Comparison of ENCODE assay signal across 15 cellular contexts in genomic region chr12:113203852-113204760, GRCh38. TPM values are rescaled to one million over a fixed set of nuclear protein-coding genes. Genes with fewer than 3 reads are reported as not detected.
DNase-seq lines count a peak whose midpoint lies in the region; ATAC-seq and TF ChIP-seq lines count a peak whose summit lies in the region.
"Had no signal": no experiment of that assay in that cellular context is flagged by ENCODE, and none has a peak within 500 bp of the region (broad histone marks: within the 10 kb centered on the region; RNA-seq: fewer than 3 reads in every experiment).

No MANE protein-coding gene starts in this region.

- H3K9me3 Mint-ChIP-seq in mesothelial cell of epicardium = peaks cover 4% of the 10 kb centered on the region

- peaks cover 15% of the 10 kb centered on the region; the same call in 1 of the 2 replicates for H3K79me2 ChIP-seq in OCI-LY7 (ENCODE audit: insufficient read depth, low read depth, low read length)

- H3K4me3 ChIP-seq in right atrium auricular region = no peak overlapping the region
- no peak overlapping the region for H3K4me3 ChIP-seq in OCI-LY7 (ENCODE audit: low read depth, low read length, poor library complexity, severe bottlenecking)
- no peak overlapping the region for H3K4me3 ChIP-seq in esophagus squamous epithelium
- H3K4me3 ChIP-seq: breast epithelium had no signal

- no peak for TF ChIP-seq CTCF in right atrium auricular region (IDR thresholded peaks at IDR 0.05)
- no peak for TF ChIP-seq CTCF in OCI-LY7 (conservative IDR thresholded peaks at IDR 0.05; ENCODE audit: low read length)
- no peak for TF ChIP-seq CTCF in esophagus squamous epithelium (IDR thresholded peaks at IDR 0.05)
- no peak for TF ChIP-seq CTCF in mesothelial cell of epicardium (IDR thresholded peaks at IDR 0.05; ENCODE audit: unreplicated experiment)

- H3K27me3 ChIP-seq in right atrium auricular region (no peaks in the 10 kb centered on the region), esophagus squamous epithelium (no peaks in the 10 kb centered on the region)
- H3K27me3 ChIP-seq: breast epithelium had no signal

- no peaks in the 10 kb centered on the region for H3K9me2 ChIP-seq in OCI-LY7 (ENCODE audit: insufficient read depth, low read length)

- no peaks in the 10 kb centered on the region for H3K36me3 ChIP-seq in right atrium auricular region
- peaks cover 68% of the 10 kb centered on the region for H3K36me3 ChIP-seq in OCI-LY7 (ENCODE audit: insufficient read depth, low read length)
- H3K36me3 ChIP-seq in esophagus squamous epithelium = no peaks in the 10 kb centered on the region
- H3K36me3 ChIP-seq: breast epithelium had no signal

- H3K27me3 Mint-ChIP-seq in mesothelial cell of epicardium (ENCODE audit: low read depth) = no peaks in the 10 kb centered on the region

- H4K20me1 ChIP-seq in OCI-LY7 (ENCODE audit: insufficient read depth, low read length) = no peaks in the 10 kb centered on the region

- ATAC-seq in Right ventricle myocardium inferior (no peak), GM18909 (IDR thresholded peaks at IDR 0.05; ENCODE audit: poor library complexity, unreplicated experiment) (no peak), HG02571 (IDR thresholded peaks at IDR 0.05; ENCODE audit: unreplicated experiment) (no peak)
- ATAC-seq: activated CD4-positive, CD25-positive, alpha-beta regulatory T cell treated with anti-CD3 and anti-CD28 coated beads, Interleukin-2, amount 50 U/mL, for 24 hours; left ventricle myocardium superior had no signal

- H3K4me1 Mint-ChIP-seq in mesothelial cell of epicardium = no peaks in the 10 kb centered on the region

- peak overlapping the region; percentile 3 to 40 for H3K27ac ChIP-seq in right atrium auricular region
- peak overlapping the region; percentile 63 for H3K27ac ChIP-seq in OCI-LY7 (ENCODE audit: low read depth, low read length, poor library complexity, severe bottlenecking)
- H3K27ac ChIP-seq in esophagus squamous epithelium = peak overlapping the region in 3 of 4 donors; percentile 19 to 66 (median 60)
- H3K27ac ChIP-seq: breast epithelium had no signal

- no peak overlapping the region for H3K4me3 Mint-ChIP-seq in mesothelial cell of epicardium

- no peak overlapping the region for H3K27ac Mint-ChIP-seq in mesothelial cell of epicardium

- peak overlapping the region; percentile 20; the same call in 1 of the 2 replicates for H2AFZ ChIP-seq in OCI-LY7 (ENCODE audit: low read length)

- peaks cover 0 to 24% of the 10 kb centered on the region in 2 donors for H3K4me1 ChIP-seq in right atrium auricular region
- H3K4me1 ChIP-seq in OCI-LY7 (ENCODE audit: insufficient read depth, low read length, poor library complexity, severe bottlenecking) = peaks cover 77% of the 10 kb centered on the region
- H3K4me1 ChIP-seq in esophagus squamous epithelium = peaks cover 4 to 34% (median 11%) of the 10 kb centered on the region in 3 donors
- H3K4me1 ChIP-seq: breast epithelium had no signal

- intact Hi-C loops in Right ventricle myocardium inferior (cut with DNase I) (no loop called here), OCI-LY7 (cut with micrococcal nuclease; ENCODE audit: unreplicated experiment) (no loop called here), esophagus squamous epithelium (cut with DNase I) (loop anchor here (10.0 kb wide), 1 partner anchor 221 kb away; the partner anchor contains the start of gene SDSL)

- TF ChIP-seq POLR2A in esophagus squamous epithelium (IDR thresholded peaks at IDR 0.05) = no peak

- POLR2A ChIA-PET in OCI-LY7 (lab: Charles Lee) = interaction anchor here (0.6 to 13.0 kb wide), 10 partner anchors 13 to 131 kb away, joined by 3 to 183 read pairs (median 4); partner anchors contain the start of genes CFAP73, SLC8B1 and TPCN1

- H3K9me3 ChIP-seq in right atrium auricular region (no peaks in the 10 kb centered on the region), OCI-LY7 (ENCODE audit: low read length) (peaks cover 7% of the 10 kb centered on the region; the same call in 1 of the 2 replicates), esophagus squamous epithelium (no peaks in the 10 kb centered on the region)
- H3K9me3 ChIP-seq: breast epithelium had no signal

- CTCF ChIA-PET in OCI-LY7 (lab: Charles Lee; ENCODE audit: unreplicated experiment) = no interaction called here

- BruUV-seq in OCI-LY7 (replicated peaks; lab: Mats Ljungman, UMichigan) = no TSS peak

- H3K36me3 Mint-ChIP-seq in mesothelial cell of epicardium = peaks cover 6% of the 10 kb centered on the region

- 85 to 91% methylated on average over 7 to 8 of the region's 8 CpGs for WGBS in esophagus squamous epithelium, 2 donors

- H3K4me2 ChIP-seq in OCI-LY7 (ENCODE audit: low read length) = peak overlapping the region; percentile 46; the same call in 1 of the 2 replicates

- DNase-seq in right atrium auricular region (ENCODE audit: low spot score) = no peak
- DNase-seq in Right ventricle myocardium inferior (ENCODE audit: missing footprints) = no peak
- DNase-seq in OCI-LY7 (ENCODE audit: low spot score) = no peak
- DNase-seq in esophagus squamous epithelium (lab: John Stamatoyannopoulos, UW) = no peak
- no peak for DNase-seq in mesothelial cell of epicardium (ENCODE audit: low spot score in 2 of 2, unreplicated experiment in 2 of 2)
- no peak for DNase-seq in activated naive CD4-positive, alpha-beta T cell treated with Interleukin-2 at 50 U/mL for 16 hours
- DNase-seq: Kasumi-1; left ventricle myocardium superior; NCI-H446; nucleus accumbens; stimulated activated CD4-positive, alpha-beta T cell treated with anti-CD3 and anti-CD28 coated beads, Interleukin-15, amount 100 ng/mL, for 24 hours had no signal

RNA-seq across cellular contexts. Expression of gene TPCN1, which starts 17.2 kb away (rescaled TPM):
- total RNA-seq in right atrium auricular region = 10 to 100 TPM; 57.3 to 58.7 TPM
- total RNA-seq in Right ventricle myocardium inferior = 120 TPM
- total RNA-seq in OCI-LY7 (2014; rRNA removed; shearing (Covaris generic)) = 72.4 and 96.0 TPM in 2 replicates
- 160 and 177 TPM in 2 replicates for total RNA-seq in OCI-LY7 (2022)
- 10 to 100 TPM; 15.5 to 48.8 (median 34.5) TPM for total RNA-seq in esophagus squamous epithelium
- total RNA-seq in mesothelial cell of epicardium = 40.0 to 46.0 TPM (median 42.7 TPM) in 3 replicates

RNA-seq across cellular contexts. Expression of gene RITA1, which starts 18.6 kb away (rescaled TPM):
- 10 to 100 TPM; 18.2 to 25.4 TPM for total RNA-seq in right atrium auricular region
- 18.1 TPM for total RNA-seq in Right ventricle myocardium inferior
- 72.5 and 90.8 TPM in 2 replicates for total RNA-seq in OCI-LY7 (2014; rRNA removed; shearing (Covaris generic))
- total RNA-seq in OCI-LY7 (2022) = 59.5 and 68.6 TPM in 2 replicates
- 10 to 100 TPM; 17.0 to 30.0 (median 20.3) TPM for total RNA-seq in esophagus squamous epithelium
- total RNA-seq in mesothelial cell of epicardium = 15.2 to 15.4 TPM (median 15.3 TPM) in 3 replicates

RNA-seq across cellular contexts. Expression of gene DDX54, which starts 18.8 kb away (rescaled TPM):
- 10 to 100 TPM; 35.1 to 38.0 TPM for total RNA-seq in right atrium auricular region
- 38.5 TPM for total RNA-seq in Right ventricle myocardium inferior
- total RNA-seq in OCI-LY7 (2014; rRNA removed; shearing (Covaris generic)) = 86.0 and 87.2 TPM in 2 replicates
- 145 and 150 TPM in 2 replicates for total RNA-seq in OCI-LY7 (2022)
- 10 to 100 TPM; 35.3 to 80.5 (median 65.2) TPM for total RNA-seq in esophagus squamous epithelium
- 66.7 to 74.5 TPM (median 69.0 TPM) in 3 replicates for total RNA-seq in mesothelial cell of epicardium

RNA-seq across cellular contexts. Expression of gene CFAP73, which starts 54.6 kb away (rescaled TPM):
- total RNA-seq in right atrium auricular region = not detected
- total RNA-seq in Right ventricle myocardium inferior = not detected
- total RNA-seq in OCI-LY7 (2014; rRNA removed; shearing (Covaris generic)) = 14.0 and 26.9 TPM in 2 replicates
- total RNA-seq in OCI-LY7 (2022) = 37.4 and 39.2 TPM in 2 replicates
- total RNA-seq in esophagus squamous epithelium = under 1 TPM in 1 of 4 donors, not detected in 3; 0.26 TPM
- total RNA-seq in mesothelial cell of epicardium = not detected in 3 replicates
- total RNA-seq: left ventricle myocardium superior had no signal
